1 cellular context compared by ENCODE assay signal in the genomic region with DNA sequence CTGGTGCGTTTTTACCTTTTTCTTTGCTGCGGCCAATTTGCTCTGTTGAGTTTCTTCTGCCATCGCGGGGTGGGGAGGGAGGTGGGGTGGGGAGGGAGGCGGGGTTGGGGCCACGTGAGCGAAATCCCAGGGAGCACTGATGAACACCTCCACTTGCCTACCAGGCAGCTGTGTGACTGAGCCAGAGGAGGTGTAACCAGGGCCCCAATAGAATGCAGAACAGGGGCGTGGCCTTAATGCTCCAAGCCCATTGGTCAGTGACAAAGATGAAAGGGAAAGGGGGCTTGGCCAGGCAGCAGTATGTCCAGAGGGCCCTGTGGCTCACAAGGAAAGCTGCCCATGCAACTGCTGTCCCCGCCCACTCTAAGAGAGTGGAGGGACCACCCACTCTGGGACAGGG.
TF ChIP-seq lines count a peak whose summit lies in the region.

No MANE protein-coding gene starts in this region.

TF ChIP-seq in WTC11, 78 proteins besides CTCF, POLR2A, EP300 and RAD21 (continued from another document):
- TF ChIP-seq, protein P1, sequence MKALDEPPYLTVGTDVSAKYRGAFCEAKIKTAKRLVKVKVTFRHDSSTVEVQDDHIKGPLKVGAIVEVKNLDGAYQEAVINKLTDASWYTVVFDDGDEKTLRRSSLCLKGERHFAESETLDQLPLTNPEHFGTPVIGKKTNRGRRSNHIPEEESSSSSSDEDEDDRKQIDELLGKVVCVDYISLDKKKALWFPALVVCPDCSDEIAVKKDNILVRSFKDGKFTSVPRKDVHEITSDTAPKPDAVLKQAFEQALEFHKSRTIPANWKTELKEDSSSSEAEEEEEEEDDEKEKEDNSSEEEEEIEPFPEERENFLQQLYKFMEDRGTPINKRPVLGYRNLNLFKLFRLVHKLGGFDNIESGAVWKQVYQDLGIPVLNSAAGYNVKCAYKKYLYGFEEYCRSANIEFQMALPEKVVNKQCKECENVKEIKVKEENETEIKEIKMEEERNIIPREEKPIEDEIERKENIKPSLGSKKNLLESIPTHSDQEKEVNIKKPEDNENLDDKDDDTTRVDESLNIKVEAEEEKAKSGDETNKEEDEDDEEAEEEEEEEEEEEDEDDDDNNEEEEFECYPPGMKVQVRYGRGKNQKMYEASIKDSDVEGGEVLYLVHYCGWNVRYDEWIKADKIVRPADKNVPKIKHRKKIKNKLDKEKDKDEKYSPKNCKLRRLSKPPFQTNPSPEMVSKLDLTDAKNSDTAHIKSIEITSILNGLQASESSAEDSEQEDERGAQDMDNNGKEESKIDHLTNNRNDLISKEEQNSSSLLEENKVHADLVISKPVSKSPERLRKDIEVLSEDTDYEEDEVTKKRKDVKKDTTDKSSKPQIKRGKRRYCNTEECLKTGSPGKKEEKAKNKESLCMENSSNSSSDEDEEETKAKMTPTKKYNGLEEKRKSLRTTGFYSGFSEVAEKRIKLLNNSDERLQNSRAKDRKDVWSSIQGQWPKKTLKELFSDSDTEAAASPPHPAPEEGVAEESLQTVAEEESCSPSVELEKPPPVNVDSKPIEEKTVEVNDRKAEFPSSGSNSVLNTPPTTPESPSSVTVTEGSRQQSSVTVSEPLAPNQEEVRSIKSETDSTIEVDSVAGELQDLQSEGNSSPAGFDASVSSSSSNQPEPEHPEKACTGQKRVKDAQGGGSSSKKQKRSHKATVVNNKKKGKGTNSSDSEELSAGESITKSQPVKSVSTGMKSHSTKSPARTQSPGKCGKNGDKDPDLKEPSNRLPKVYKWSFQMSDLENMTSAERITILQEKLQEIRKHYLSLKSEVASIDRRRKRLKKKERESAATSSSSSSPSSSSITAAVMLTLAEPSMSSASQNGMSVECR (CRISPR knock-in tag; IDR thresholded peaks at IDR 0.05; ENCODE audit: borderline replicate concordance), result no peak
- TF ChIP-seq NFATC4 (CRISPR knock-in tag; IDR thresholded peaks at IDR 0.05) (no peak), NR1H2 (CRISPR knock-in tag; IDR thresholded peaks at IDR 0.05) (no peak), SOX15 (CRISPR knock-in tag; IDR thresholded peaks at IDR 0.05) (no peak)
- TF ChIP-seq, protein P2, sequence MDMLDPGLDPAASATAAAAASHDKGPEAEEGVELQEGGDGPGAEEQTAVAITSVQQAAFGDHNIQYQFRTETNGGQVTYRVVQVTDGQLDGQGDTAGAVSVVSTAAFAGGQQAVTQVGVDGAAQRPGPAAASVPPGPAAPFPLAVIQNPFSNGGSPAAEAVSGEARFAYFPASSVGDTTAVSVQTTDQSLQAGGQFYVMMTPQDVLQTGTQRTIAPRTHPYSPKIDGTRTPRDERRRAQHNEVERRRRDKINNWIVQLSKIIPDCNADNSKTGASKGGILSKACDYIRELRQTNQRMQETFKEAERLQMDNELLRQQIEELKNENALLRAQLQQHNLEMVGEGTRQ (CRISPR knock-in tag; IDR thresholded peaks at IDR 0.05), result no peak
- TF ChIP-seq, protein P3, sequence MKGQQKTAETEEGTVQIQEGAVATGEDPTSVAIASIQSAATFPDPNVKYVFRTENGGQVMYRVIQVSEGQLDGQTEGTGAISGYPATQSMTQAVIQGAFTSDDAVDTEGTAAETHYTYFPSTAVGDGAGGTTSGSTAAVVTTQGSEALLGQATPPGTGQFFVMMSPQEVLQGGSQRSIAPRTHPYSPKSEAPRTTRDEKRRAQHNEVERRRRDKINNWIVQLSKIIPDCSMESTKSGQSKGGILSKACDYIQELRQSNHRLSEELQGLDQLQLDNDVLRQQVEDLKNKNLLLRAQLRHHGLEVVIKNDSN (CRISPR knock-in tag; IDR thresholded peaks at IDR 0.05), result no peak
- TF ChIP-seq, protein P4, sequence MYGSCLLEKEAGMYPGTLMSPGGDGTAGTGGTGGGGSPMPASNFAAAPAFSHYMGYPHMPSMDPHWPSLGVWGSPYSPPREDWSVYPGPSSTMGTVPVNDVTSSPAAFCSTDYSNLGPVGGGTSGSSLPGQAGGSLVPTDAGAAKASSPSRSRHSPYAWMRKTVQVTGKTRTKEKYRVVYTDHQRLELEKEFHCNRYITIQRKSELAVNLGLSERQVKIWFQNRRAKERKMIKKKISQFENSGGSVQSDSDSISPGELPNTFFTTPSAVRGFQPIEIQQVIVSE (CRISPR knock-in tag; IDR thresholded peaks at IDR 0.05; ENCODE audit: borderline replicate concordance), result no peak
- TF ChIP-seq, protein P5, sequence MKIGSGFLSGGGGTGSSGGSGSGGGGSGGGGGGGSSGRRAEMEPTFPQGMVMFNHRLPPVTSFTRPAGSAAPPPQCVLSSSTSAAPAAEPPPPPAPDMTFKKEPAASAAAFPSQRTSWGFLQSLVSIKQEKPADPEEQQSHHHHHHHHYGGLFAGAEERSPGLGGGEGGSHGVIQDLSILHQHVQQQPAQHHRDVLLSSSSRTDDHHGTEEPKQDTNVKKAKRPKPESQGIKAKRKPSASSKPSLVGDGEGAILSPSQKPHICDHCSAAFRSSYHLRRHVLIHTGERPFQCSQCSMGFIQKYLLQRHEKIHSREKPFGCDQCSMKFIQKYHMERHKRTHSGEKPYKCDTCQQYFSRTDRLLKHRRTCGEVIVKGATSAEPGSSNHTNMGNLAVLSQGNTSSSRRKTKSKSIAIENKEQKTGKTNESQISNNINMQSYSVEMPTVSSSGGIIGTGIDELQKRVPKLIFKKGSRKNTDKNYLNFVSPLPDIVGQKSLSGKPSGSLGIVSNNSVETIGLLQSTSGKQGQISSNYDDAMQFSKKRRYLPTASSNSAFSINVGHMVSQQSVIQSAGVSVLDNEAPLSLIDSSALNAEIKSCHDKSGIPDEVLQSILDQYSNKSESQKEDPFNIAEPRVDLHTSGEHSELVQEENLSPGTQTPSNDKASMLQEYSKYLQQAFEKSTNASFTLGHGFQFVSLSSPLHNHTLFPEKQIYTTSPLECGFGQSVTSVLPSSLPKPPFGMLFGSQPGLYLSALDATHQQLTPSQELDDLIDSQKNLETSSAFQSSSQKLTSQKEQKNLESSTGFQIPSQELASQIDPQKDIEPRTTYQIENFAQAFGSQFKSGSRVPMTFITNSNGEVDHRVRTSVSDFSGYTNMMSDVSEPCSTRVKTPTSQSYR (CRISPR knock-in tag; IDR thresholded peaks at IDR 0.05), result no peak
